In genomic region chr7:115462301-115463015, GRCh38 we compare ENCODE assay signal across 1 cellular context.
TF ChIP-seq lines count a peak whose summit lies in the region.

No MANE protein-coding gene starts in this region.

TF ChIP-seq in HCT116, 20 proteins besides CTCF, POLR2A, EP300 and RAD21 (continued from another document):
- TF ChIP-seq EGR1 (IDR thresholded peaks at IDR 0.05; ENCODE audit: low read depth) (no peak), FOSL1 (IDR thresholded peaks at IDR 0.05; ENCODE audit: low read depth) (no peak), REST (IDR thresholded peaks at IDR 0.05; ENCODE audit: low read depth) (no peak), SRF (IDR thresholded peaks at IDR 0.05; ENCODE audit: low read depth) (no peak), MAX (IDR thresholded peaks at IDR 0.05) (no peak), SIN3A (IDR thresholded peaks at IDR 0.05; ENCODE audit: low read depth) (no peak)
